1 cellular context compared by ENCODE assay signal in genomic region chr1:51648180-51649109, GRCh38.
TF ChIP-seq lines count a peak whose summit lies in the region.

No MANE protein-coding gene starts in this region.

TF ChIP-seq in K562, 482 proteins besides CTCF, POLR2A, EP300 and RAD21 (continued from another document and continues in another):
- TF ChIP-seq AFF1 (IDR thresholded peaks at IDR 0.05; ENCODE audit: low read depth in 1 of 2, partially characterized antibody in 2 of 2) (no peak), NFIX (CRISPR knock-in tag; IDR thresholded peaks at IDR 0.05; ENCODE audit: low read depth) (no peak), ZNF431 (CRISPR knock-in tag; IDR thresholded peaks at IDR 0.05) (peak; percentile 86), MECOM (CRISPR knock-in tag; IDR thresholded peaks at IDR 0.05) (peak; percentile 52; the same call in 1 of the 2 replicates), BRF1 (IDR thresholded peaks at IDR 0.05; ENCODE audit: borderline replicate concordance, extremely low read depth, insufficient read length) (no peak), ZBTB26 (CRISPR knock-in tag; IDR thresholded peaks at IDR 0.05) (no peak), ZNF12 (CRISPR knock-in tag; IDR thresholded peaks at IDR 0.05) (no peak), BCL6 (CRISPR knock-in tag; IDR thresholded peaks at IDR 0.05) (no peak), PTTG1 (tag; IDR thresholded peaks at IDR 0.05; ENCODE audit: low read depth) (no peak), MTA1 (IDR thresholded peaks at IDR 0.05; ENCODE audit: borderline replicate concordance) (0 out of 2 replicates have a peak, but pooled peaks have one; percentile 22), NFYB (IDR thresholded peaks at IDR 0.05; ENCODE audit: extremely low read depth, insufficient read length) (peak; percentile 24), BCOR (IDR thresholded peaks at IDR 0.05) (no peak), WHSC1 (IDR thresholded peaks at IDR 0.05; ENCODE audit: low read length) (no peak), MCM5 (IDR thresholded peaks at IDR 0.05; ENCODE audit: low read depth) (no peak), E2F5 (CRISPR knock-in tag; IDR thresholded peaks at IDR 0.05) (no peak), ZNF175 (CRISPR knock-in tag; IDR thresholded peaks at IDR 0.05; ENCODE audit: low read depth) (no peak), CSDE1 (IDR thresholded peaks at IDR 0.05) (no peak), PRDM10 (IDR thresholded peaks at IDR 0.05; ENCODE audit: partially characterized antibody) (no peak), MTA3 (IDR thresholded peaks at IDR 0.05; ENCODE audit: borderline replicate concordance) (peak; percentile 76; the same call in 1 of the 2 replicates), HDAC1 (IDR thresholded peaks at IDR 0.05) (peak in 1 of 2 experiments; percentile 52; a peak in 2 of 4 replicates), TRIM25 (IDR thresholded peaks at IDR 0.05; ENCODE audit: borderline replicate concordance) (no peak), SMARCB1 (IDR thresholded peaks at IDR 0.05; ENCODE audit: insufficient read length, low read depth) (no peak), CBFB (CRISPR knock-in tag; IDR thresholded peaks at IDR 0.05) (no peak), EWSR1 (IDR thresholded peaks at IDR 0.05; ENCODE audit: borderline replicate concordance, low read depth, partially characterized antibody) (no peak), LARP7 (IDR thresholded peaks at IDR 0.05) (no peak), CREM (IDR thresholded peaks at IDR 0.05; ENCODE audit: low read depth) (no peak; the same call in 1 of the 2 replicates), JUND (IDR thresholded peaks at IDR 0.05; ENCODE audit: borderline replicate concordance, low read depth, low read length) (peak; percentile 73), JUND (tag; IDR thresholded peaks at IDR 0.05; ENCODE audit: borderline replicate concordance, low read depth, low read length) (peak; percentile 66; the same call in 2 of the 3 replicates), STAG1 (CRISPR knock-in tag; IDR thresholded peaks at IDR 0.05; ENCODE audit: borderline replicate concordance) (no peak), CHCHD3 (CRISPR knock-in tag; IDR thresholded peaks at IDR 0.05) (no peak), NFXL1 (CRISPR knock-in tag; IDR thresholded peaks at IDR 0.05) (no peak), NUFIP1 (IDR thresholded peaks at IDR 0.05; ENCODE audit: partially characterized antibody) (no peak), MTF1 (CRISPR knock-in tag; IDR thresholded peaks at IDR 0.05; ENCODE audit: borderline replicate concordance) (no peak), KLF16 (IDR thresholded peaks at IDR 0.05) (no peak), PRPF4 (IDR thresholded peaks at IDR 0.05; ENCODE audit: insufficient read depth, low read depth, low read length, poor library complexity, severe bottlenecking) (no peak), CEBPB (tag; IDR thresholded peaks at IDR 0.05) (peak; percentile 98), HNRNPH1 (optimal IDR thresholded peaks at IDR 0.05; ENCODE audit: low read depth, low read length) (no peak), ILK (tag; IDR thresholded peaks at IDR 0.05; ENCODE audit: borderline replicate concordance, low read depth) (no peak), TARDBP (IDR thresholded peaks at IDR 0.05) (no peak), ZNF699 (CRISPR knock-in tag; IDR thresholded peaks at IDR 0.05; ENCODE audit: insufficient replicate concordance) (no peak), MTA2 (IDR thresholded peaks at IDR 0.05; ENCODE audit: low read depth) (no peak), MCM3 (IDR thresholded peaks at IDR 0.05) (no peak), ETS1 (conservative IDR thresholded peaks at IDR 0.05; ENCODE audit: control insufficient read depth, low read depth, low read length) (no peak), SETDB1 (IDR thresholded peaks at IDR 0.05; ENCODE audit: low read length) (no peak), ZNF764 (CRISPR knock-in tag; IDR thresholded peaks at IDR 0.05; ENCODE audit: low read depth) (no peak), NFIC (IDR thresholded peaks at IDR 0.05) (no peak), EZH2 (IDR thresholded peaks at IDR 0.05; ENCODE audit: borderline replicate concordance, low read depth, low read length) (no peak), ATF1 (CRISPR knock-in tag; IDR thresholded peaks at IDR 0.05) (no peak), ATF1 (tag; IDR thresholded peaks at IDR 0.05) (peak; percentile 63), ZFP36 (IDR thresholded peaks at IDR 0.05; ENCODE audit: low read depth, low read length, partially characterized antibody) (no peak), CCNT2 (IDR thresholded peaks at IDR 0.05; ENCODE audit: borderline replicate concordance, extremely low read depth, insufficient read length, low read depth, low read length) (no peak), HMG20A (CRISPR knock-in tag; conservative IDR thresholded peaks at IDR 0.05) (no peak)
- TF ChIP-seq, protein P1, sequence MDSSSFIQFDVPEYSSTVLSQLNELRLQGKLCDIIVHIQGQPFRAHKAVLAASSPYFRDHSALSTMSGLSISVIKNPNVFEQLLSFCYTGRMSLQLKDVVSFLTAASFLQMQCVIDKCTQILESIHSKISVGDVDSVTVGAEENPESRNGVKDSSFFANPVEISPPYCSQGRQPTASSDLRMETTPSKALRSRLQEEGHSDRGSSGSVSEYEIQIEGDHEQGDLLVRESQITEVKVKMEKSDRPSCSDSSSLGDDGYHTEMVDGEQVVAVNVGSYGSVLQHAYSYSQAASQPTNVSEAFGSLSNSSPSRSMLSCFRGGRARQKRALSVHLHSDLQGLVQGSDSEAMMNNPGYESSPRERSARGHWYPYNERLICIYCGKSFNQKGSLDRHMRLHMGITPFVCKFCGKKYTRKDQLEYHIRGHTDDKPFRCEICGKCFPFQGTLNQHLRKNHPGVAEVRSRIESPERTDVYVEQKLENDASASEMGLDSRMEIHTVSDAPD (CRISPR knock-in tag; IDR thresholded peaks at IDR 0.05) = no peak
- TF ChIP-seq, protein P2, sequence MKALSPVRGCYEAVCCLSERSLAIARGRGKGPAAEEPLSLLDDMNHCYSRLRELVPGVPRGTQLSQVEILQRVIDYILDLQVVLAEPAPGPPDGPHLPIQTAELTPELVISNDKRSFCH (CRISPR knock-in tag; IDR thresholded peaks at IDR 0.05) = no peak
- TF ChIP-seq, protein P2 (tag; IDR thresholded peaks at IDR 0.05) = no peak
- TF ChIP-seq, protein P3, sequence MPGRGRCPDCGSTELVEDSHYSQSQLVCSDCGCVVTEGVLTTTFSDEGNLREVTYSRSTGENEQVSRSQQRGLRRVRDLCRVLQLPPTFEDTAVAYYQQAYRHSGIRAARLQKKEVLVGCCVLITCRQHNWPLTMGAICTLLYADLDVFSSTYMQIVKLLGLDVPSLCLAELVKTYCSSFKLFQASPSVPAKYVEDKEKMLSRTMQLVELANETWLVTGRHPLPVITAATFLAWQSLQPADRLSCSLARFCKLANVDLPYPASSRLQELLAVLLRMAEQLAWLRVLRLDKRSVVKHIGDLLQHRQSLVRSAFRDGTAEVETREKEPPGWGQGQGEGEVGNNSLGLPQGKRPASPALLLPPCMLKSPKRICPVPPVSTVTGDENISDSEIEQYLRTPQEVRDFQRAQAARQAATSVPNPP (IDR thresholded peaks at IDR 0.05; ENCODE audit: borderline replicate concordance, insufficient read depth, insufficient read length) = no peak
- TF ChIP-seq, protein P4, sequence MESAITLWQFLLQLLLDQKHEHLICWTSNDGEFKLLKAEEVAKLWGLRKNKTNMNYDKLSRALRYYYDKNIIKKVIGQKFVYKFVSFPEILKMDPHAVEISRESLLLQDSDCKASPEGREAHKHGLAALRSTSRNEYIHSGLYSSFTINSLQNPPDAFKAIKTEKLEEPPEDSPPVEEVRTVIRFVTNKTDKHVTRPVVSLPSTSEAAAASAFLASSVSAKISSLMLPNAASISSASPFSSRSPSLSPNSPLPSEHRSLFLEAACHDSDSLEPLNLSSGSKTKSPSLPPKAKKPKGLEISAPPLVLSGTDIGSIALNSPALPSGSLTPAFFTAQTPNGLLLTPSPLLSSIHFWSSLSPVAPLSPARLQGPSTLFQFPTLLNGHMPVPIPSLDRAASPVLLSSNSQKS (CRISPR knock-in tag; IDR thresholded peaks at IDR 0.05) = no peak
